In the genomic region with DNA sequence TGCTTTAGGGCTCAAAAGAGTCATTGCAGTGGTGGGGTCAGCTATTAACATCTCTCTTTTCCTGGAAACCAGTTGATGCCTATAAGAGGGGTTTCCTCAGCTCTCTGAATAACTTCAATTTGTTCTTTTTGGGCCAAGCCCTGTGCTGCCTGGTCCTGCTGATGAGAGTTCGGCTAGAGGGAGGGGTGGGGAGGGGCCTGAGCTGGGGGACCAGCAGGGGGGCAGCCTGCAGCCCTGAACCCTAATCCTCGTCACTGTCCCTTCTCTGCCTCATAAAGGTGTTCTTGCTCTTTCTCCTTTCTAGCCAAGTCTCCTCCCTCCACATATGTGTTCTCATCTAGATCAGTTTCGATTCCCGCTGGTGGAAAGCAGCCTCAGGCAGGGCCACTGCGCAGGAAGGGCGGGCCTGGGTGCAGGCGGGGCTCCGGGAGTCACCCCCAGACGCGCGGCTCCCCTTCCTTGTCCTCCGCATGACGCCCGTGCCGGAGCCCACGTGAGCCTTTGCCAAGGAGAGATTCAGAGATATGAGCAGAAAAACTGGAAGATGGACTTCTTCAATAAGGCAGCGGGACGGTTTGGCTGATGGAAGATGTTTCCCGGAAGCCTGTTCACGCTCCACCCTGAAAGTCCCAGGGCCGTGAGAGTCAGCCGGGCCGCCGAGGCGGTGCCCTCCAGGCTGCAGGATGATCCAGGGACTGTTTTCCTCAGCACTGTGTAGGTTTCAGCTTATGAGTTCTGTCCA, we compare ENCODE assay signal across 8 cellular contexts. TPM values are rescaled to one million over a fixed set of nuclear protein-coding genes. Genes with fewer than 3 reads are reported as not detected.
DNase-seq lines count a peak whose midpoint lies in the region; ATAC-seq, FAIRE-seq and TF ChIP-seq lines count a peak whose summit lies in the region.

No MANE protein-coding gene starts in this region.

- peak overlapping the region; percentile 87 for H3K4me3 Mint-ChIP-seq in WTC11

- no peaks in the 10 kb centered on the region for H3K27me3 Mint-ChIP-seq in WTC11 (ENCODE audit: low read depth)

- CTCF ChIA-PET in WTC11 (lab: Charles Lee): interaction anchor here (0.9 to 2.8 kb wide), 5 partner anchors 9 to 19 kb away, joined by 3 to 13 read pairs (median 4); a partner anchor contains a TSS

- no peaks in the 10 kb centered on the region for H3K9me3 ChIP-seq in spleen

- peak overlapping the region; percentile 92 for H3K27ac Mint-ChIP-seq in WTC11

- H3K27me3 ChIP-seq in bronchial epithelial cell (ENCODE audit: control insufficient read depth, insufficient read depth, low read length) (no peaks in the 10 kb centered on the region), spleen (replicated peaks in 1 of 7) (no peaks in the 10 kb centered on the region)

- 0 to 1% (median 1%) methylated on average over 23 to 25 of the region's 25 CpGs for WGBS in spleen, 5 donors

- H3K9me3 Mint-ChIP-seq in WTC11: peaks cover 9% of the 10 kb centered on the region

- peak in 1 of 3 donors; percentile 28 for TF ChIP-seq POLR2A in spleen (IDR thresholded peaks at IDR 0.05)

- peaks cover 22% of the 10 kb centered on the region for H3K4me1 Mint-ChIP-seq in WTC11

- intact Hi-C loops in spleen (cut with DNase I; ENCODE audit: low total_unique reads): no loop called here

- ATAC-seq in GM18517 (IDR thresholded peaks at IDR 0.05; ENCODE audit: unreplicated experiment): peak; percentile 77
- ATAC-seq in HG03039 (IDR thresholded peaks at IDR 0.05; ENCODE audit: unreplicated experiment): peak; percentile 53
- peak; percentile 90 for ATAC-seq in WTC11
- ATAC-seq in HG02840 (IDR thresholded peaks at IDR 0.05; ENCODE audit: low FRiP score, unreplicated experiment): no peak

- POLR2A ChIA-PET in WTC11 (lab: Charles Lee): no interaction called here

- H3K36me3 ChIP-seq in bronchial epithelial cell (ENCODE audit: control insufficient read depth, insufficient read depth, low read length): no peaks in the 10 kb centered on the region
- no peaks in the 10 kb centered on the region for H3K36me3 ChIP-seq in spleen

- peaks cover 11 to 32% (median 26%) of the 10 kb centered on the region in 6 donors for H3K4me1 ChIP-seq in spleen

- H3K4me3 ChIP-seq in bronchial epithelial cell (ENCODE audit: low read depth, low read length) (peak overlapping the region; percentile 66), spleen (peak overlapping the region; percentile 51 to 84 (median 58))

- peaks cover 8% of the 10 kb centered on the region; the same call in 1 of the 2 replicates for H3K36me3 Mint-ChIP-seq in WTC11

- no peak for TF ChIP-seq CTCF in WTC11 (IDR thresholded peaks at IDR 0.05)
- no peak for TF ChIP-seq CTCF in bronchial epithelial cell (IDR thresholded peaks at IDR 0.05; ENCODE audit: insufficient read depth, low read length, severe bottlenecking)
- TF ChIP-seq CTCF in spleen (IDR thresholded peaks at IDR 0.05 in 8 of 11, conservative IDR thresholded peaks at IDR 0.05 in 3 of 11): peak in 2 of 11 experiments; percentile 9 to 22

- H3K27ac ChIP-seq in spleen: peak overlapping the region; percentile 80 to 95 (median 91)

- no peak for FAIRE-seq in bronchial epithelial cell (lab: Jason Lieb, UNC)

- DNase-seq in NCI-H2171 treated with DMSO at 0.1 percent for 48 hours (lab: John Stamatoyannopoulos, UW) (peak; percentile 91), WTC11 (ENCODE audit: low spot score) (peak; percentile 55), bronchial epithelial cell (ENCODE audit: low read depth) (peak; percentile 62), inferior parietal cortex (ENCODE audit: extremely low spot score) (peak; percentile 80), spleen (peak; percentile 95)

TF ChIP-seq in WTC11, 78 proteins besides CTCF, POLR2A, EP300 and RAD21 (continues in another document):
- TF ChIP-seq JUN (CRISPR knock-in tag; IDR thresholded peaks at IDR 0.05) (no peak), MXD4 (CRISPR knock-in tag; IDR thresholded peaks at IDR 0.05; ENCODE audit: borderline replicate concordance) (no peak), TCF7 (CRISPR knock-in tag; IDR thresholded peaks at IDR 0.05; ENCODE audit: low read depth) (no peak), TEAD1 (CRISPR knock-in tag; IDR thresholded peaks at IDR 0.05) (no peak), RORB (CRISPR knock-in tag; IDR thresholded peaks at IDR 0.05) (no peak), EMX1 (CRISPR knock-in tag; IDR thresholded peaks at IDR 0.05) (no peak), NR1H2 (CRISPR knock-in tag; IDR thresholded peaks at IDR 0.05) (no peak)
- TF ChIP-seq, protein P1, sequence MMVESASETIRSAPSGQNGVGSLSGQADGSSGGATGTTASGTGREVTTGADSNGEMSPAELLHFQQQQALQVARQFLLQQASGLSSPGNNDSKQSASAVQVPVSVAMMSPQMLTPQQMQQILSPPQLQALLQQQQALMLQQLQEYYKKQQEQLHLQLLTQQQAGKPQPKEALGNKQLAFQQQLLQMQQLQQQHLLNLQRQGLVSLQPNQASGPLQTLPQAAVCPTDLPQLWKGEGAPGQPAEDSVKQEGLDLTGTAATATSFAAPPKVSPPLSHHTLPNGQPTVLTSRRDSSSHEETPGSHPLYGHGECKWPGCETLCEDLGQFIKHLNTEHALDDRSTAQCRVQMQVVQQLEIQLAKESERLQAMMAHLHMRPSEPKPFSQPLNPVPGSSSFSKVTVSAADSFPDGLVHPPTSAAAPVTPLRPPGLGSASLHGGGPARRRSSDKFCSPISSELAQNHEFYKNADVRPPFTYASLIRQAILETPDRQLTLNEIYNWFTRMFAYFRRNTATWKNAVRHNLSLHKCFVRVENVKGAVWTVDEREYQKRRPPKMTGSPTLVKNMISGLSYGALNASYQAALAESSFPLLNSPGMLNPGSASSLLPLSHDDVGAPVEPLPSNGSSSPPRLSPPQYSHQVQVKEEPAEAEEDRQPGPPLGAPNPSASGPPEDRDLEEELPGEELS (CRISPR knock-in tag; IDR thresholded peaks at IDR 0.05): 0 out of 2 replicates have a peak, but pooled peaks have one; percentile 17
- TF ChIP-seq, protein P2, sequence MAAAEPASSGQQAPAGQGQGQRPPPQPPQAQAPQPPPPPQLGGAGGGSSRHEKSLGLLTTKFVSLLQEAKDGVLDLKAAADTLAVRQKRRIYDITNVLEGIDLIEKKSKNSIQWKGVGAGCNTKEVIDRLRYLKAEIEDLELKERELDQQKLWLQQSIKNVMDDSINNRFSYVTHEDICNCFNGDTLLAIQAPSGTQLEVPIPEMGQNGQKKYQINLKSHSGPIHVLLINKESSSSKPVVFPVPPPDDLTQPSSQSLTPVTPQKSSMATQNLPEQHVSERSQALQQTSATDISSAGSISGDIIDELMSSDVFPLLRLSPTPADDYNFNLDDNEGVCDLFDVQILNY (CRISPR knock-in tag; IDR thresholded peaks at IDR 0.05): no peak
- TF ChIP-seq, protein P3, sequence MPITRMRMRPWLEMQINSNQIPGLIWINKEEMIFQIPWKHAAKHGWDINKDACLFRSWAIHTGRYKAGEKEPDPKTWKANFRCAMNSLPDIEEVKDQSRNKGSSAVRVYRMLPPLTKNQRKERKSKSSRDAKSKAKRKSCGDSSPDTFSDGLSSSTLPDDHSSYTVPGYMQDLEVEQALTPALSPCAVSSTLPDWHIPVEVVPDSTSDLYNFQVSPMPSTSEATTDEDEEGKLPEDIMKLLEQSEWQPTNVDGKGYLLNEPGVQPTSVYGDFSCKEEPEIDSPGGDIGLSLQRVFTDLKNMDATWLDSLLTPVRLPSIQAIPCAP (CRISPR knock-in tag; IDR thresholded peaks at IDR 0.05): no peak
- TF ChIP-seq, protein P4, sequence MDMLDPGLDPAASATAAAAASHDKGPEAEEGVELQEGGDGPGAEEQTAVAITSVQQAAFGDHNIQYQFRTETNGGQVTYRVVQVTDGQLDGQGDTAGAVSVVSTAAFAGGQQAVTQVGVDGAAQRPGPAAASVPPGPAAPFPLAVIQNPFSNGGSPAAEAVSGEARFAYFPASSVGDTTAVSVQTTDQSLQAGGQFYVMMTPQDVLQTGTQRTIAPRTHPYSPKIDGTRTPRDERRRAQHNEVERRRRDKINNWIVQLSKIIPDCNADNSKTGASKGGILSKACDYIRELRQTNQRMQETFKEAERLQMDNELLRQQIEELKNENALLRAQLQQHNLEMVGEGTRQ (CRISPR knock-in tag; IDR thresholded peaks at IDR 0.05): peak; percentile 7; the same call in 1 of the 2 replicates
- TF ChIP-seq, protein P5, sequence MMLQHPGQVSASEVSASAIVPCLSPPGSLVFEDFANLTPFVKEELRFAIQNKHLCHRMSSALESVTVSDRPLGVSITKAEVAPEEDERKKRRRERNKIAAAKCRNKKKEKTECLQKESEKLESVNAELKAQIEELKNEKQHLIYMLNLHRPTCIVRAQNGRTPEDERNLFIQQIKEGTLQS (CRISPR knock-in tag; conservative IDR thresholded peaks at IDR 0.05): no peak
- TF ChIP-seq, protein P6, sequence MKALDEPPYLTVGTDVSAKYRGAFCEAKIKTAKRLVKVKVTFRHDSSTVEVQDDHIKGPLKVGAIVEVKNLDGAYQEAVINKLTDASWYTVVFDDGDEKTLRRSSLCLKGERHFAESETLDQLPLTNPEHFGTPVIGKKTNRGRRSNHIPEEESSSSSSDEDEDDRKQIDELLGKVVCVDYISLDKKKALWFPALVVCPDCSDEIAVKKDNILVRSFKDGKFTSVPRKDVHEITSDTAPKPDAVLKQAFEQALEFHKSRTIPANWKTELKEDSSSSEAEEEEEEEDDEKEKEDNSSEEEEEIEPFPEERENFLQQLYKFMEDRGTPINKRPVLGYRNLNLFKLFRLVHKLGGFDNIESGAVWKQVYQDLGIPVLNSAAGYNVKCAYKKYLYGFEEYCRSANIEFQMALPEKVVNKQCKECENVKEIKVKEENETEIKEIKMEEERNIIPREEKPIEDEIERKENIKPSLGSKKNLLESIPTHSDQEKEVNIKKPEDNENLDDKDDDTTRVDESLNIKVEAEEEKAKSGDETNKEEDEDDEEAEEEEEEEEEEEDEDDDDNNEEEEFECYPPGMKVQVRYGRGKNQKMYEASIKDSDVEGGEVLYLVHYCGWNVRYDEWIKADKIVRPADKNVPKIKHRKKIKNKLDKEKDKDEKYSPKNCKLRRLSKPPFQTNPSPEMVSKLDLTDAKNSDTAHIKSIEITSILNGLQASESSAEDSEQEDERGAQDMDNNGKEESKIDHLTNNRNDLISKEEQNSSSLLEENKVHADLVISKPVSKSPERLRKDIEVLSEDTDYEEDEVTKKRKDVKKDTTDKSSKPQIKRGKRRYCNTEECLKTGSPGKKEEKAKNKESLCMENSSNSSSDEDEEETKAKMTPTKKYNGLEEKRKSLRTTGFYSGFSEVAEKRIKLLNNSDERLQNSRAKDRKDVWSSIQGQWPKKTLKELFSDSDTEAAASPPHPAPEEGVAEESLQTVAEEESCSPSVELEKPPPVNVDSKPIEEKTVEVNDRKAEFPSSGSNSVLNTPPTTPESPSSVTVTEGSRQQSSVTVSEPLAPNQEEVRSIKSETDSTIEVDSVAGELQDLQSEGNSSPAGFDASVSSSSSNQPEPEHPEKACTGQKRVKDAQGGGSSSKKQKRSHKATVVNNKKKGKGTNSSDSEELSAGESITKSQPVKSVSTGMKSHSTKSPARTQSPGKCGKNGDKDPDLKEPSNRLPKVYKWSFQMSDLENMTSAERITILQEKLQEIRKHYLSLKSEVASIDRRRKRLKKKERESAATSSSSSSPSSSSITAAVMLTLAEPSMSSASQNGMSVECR (CRISPR knock-in tag; IDR thresholded peaks at IDR 0.05; ENCODE audit: borderline replicate concordance): no peak

RNA-seq across cellular contexts. Expression of a gene that starts 15.0 kb away (rescaled TPM):
- total RNA-seq in WTC11 (2021) (28.9 to 32.8 TPM (median 32.4 TPM) in 3 replicates), bronchial epithelial cell (40.3 and 41.6 TPM in 2 replicates), spleen (10 to 100 TPM; 30.1 to 57.1 (median 35.3) TPM)
- 10 to 100 TPM; 21.2 to 25.7 (median 25.1) TPM for polyA plus RNA-seq in spleen
